ENCODE assay signal across 8 cellular contexts in the genomic region with DNA sequence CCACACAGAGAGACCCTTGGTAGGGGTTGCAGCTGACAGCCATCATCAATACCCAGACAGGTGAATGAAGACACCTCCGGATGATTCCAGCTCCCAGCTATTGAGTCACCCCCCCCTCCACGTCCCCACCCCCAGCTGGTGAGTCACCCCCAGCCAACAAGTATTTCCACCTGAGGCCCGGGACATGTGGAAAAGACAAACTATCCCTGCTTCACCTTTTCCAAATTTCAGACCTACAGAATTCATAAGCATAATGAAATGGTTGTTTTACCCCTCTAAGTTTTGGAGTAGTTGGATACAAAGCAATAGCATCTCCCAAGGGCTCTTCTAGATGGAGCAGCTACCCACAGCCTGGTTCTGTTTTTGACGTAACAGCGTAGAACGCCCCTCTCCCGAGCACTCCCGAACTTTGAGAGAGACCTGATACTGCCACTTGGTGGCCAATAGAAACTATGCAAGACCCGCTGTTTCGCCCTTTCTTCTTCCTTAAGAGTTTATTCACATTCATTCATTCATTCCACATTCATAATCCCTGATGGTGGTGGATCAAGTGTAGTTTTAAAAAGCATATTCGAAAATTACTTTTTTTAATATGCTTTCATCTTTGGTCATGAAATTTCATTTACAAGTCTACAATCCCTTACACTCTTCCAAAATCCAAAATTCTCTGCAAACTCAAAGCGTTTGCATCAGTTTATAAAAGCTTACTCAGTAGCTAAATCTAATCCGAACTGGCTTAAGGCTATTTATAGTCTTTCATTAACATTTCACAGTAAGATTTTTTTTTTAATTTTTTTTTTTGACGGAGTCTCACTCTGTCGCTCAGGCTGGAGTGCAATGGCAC. TPM values are rescaled to one million over a fixed set of nuclear protein-coding genes. Genes with fewer than 3 reads are reported as not detected.
DNase-seq lines count a peak whose midpoint lies in the region; ATAC-seq and TF ChIP-seq lines count a peak whose summit lies in the region.

No MANE protein-coding gene starts in this region.

- H3K4me3 Mint-ChIP-seq in activated T-helper 17 cell treated with anti-CD3 and anti-CD28 coated beads, Interleukin-2, amount 50 U/mL, for 72 hours: no peak overlapping the region

- no peak overlapping the region for H3K27ac Mint-ChIP-seq in activated T-helper 17 cell treated with anti-CD3 and anti-CD28 coated beads, Interleukin-2, amount 50 U/mL, for 72 hours

- TF ChIP-seq CTCF in RWPE1 (conservative IDR thresholded peaks at IDR 0.05; ENCODE audit: low read depth) (no peak; the same call in none of the 2 replicates), choroid plexus epithelial cell (conservative IDR thresholded peaks at IDR 0.05; ENCODE audit: low read depth, low read length) (peak; percentile 61)

- H3K27me3 Mint-ChIP-seq in activated T-helper 17 cell treated with anti-CD3 and anti-CD28 coated beads, Interleukin-2, amount 50 U/mL, for 72 hours: no peaks in the 10 kb centered on the region

- DNase-seq in DMS 273 (lab: John Stamatoyannopoulos, UW; ENCODE audit: unreplicated experiment) (peak; percentile 88), RWPE1 (ENCODE audit: low spot score) (peak; percentile 96), choroid plexus epithelial cell (ENCODE audit: low read depth) (peak; percentile 47), myocyte (ENCODE audit: low read depth) (peak; percentile 46), SHP77 treated with DMSO at 0.1 percent for 48 hours (lab: John Stamatoyannopoulos, UW) (no peak)
- no peak for DNase-seq in stimulated activated naive CD4-positive, alpha-beta T cell treated with Interleukin-2 at 50 U/mL for 16 hours (lab: John Stamatoyannopoulos, UW)

- peaks cover 9% of the 10 kb centered on the region for H3K4me1 Mint-ChIP-seq in activated T-helper 17 cell treated with anti-CD3 and anti-CD28 coated beads, Interleukin-2, amount 50 U/mL, for 72 hours

- no peak overlapping the region for H3K4me3 ChIP-seq in choroid plexus epithelial cell (ENCODE audit: low read depth, low read length)

- H3K36me3 Mint-ChIP-seq in activated T-helper 17 cell treated with anti-CD3 and anti-CD28 coated beads, Interleukin-2, amount 50 U/mL, for 72 hours (ENCODE audit: low read depth): no peaks in the 10 kb centered on the region

- POLR2A ChIA-PET in RWPE1 (lab: Yijun Ruan, JAX; ENCODE audit: low non-redundant PET): interaction anchor here (0.6 kb wide), 2 partner anchors 28 to 171 kb away, joined by 3 to 9 read pairs; no protein-coding TSS in a partner anchor

- H3K9me3 Mint-ChIP-seq in activated T-helper 17 cell treated with anti-CD3 and anti-CD28 coated beads, Interleukin-2, amount 50 U/mL, for 72 hours: no peaks in the 10 kb centered on the region

- ATAC-seq in activated T-helper 17 cell treated with anti-CD3 and anti-CD28 coated beads, Interleukin-2, amount 50 U/mL, for 72 hours (replicated peaks): no peak

- CTCF ChIA-PET in RWPE1 (lab: Yijun Ruan, JAX): interaction anchor here (0.6 to 1.8 kb wide), 16 partner anchors 8 to 141 kb away, joined by 3 to 5 read pairs (median 3); no protein-coding TSS in a partner anchor

- TF ChIP-seq EP300 in Ishikawa (IDR thresholded peaks at IDR 0.05; ENCODE audit: borderline replicate concordance): no peak

- TF ChIP-seq RAD21 in Ishikawa (IDR thresholded peaks at IDR 0.05; ENCODE audit: low read depth): peak; percentile 62

- no peak overlapping the region for H3K27ac ChIP-seq in RWPE1

TF ChIP-seq in Ishikawa, 13 proteins besides CTCF, POLR2A, EP300 and RAD21:
- TF ChIP-seq, protein P1, sequence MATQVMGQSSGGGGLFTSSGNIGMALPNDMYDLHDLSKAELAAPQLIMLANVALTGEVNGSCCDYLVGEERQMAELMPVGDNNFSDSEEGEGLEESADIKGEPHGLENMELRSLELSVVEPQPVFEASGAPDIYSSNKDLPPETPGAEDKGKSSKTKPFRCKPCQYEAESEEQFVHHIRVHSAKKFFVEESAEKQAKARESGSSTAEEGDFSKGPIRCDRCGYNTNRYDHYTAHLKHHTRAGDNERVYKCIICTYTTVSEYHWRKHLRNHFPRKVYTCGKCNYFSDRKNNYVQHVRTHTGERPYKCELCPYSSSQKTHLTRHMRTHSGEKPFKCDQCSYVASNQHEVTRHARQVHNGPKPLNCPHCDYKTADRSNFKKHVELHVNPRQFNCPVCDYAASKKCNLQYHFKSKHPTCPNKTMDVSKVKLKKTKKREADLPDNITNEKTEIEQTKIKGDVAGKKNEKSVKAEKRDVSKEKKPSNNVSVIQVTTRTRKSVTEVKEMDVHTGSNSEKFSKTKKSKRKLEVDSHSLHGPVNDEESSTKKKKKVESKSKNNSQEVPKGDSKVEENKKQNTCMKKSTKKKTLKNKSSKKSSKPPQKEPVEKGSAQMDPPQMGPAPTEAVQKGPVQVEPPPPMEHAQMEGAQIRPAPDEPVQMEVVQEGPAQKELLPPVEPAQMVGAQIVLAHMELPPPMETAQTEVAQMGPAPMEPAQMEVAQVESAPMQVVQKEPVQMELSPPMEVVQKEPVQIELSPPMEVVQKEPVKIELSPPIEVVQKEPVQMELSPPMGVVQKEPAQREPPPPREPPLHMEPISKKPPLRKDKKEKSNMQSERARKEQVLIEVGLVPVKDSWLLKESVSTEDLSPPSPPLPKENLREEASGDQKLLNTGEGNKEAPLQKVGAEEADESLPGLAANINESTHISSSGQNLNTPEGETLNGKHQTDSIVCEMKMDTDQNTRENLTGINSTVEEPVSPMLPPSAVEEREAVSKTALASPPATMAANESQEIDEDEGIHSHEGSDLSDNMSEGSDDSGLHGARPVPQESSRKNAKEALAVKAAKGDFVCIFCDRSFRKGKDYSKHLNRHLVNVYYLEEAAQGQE (IDR thresholded peaks at IDR 0.05; ENCODE audit: low read depth): no peak
- TF ChIP-seq TAF1 (IDR thresholded peaks at IDR 0.05; ENCODE audit: low read depth) (no peak), TCF12 (IDR thresholded peaks at IDR 0.05; ENCODE audit: low read depth) (no peak), ZBTB7A (IDR thresholded peaks at IDR 0.05; ENCODE audit: low read depth) (no peak), CREB1 (IDR thresholded peaks at IDR 0.05; ENCODE audit: low read depth) (no peak), TEAD4 (IDR thresholded peaks at IDR 0.05) (no peak), FOXM1 (IDR thresholded peaks at IDR 0.05; ENCODE audit: borderline replicate concordance, low read depth) (no peak), EGR1 (IDR thresholded peaks at IDR 0.05) (no peak)
- TF ChIP-seq, protein P2, sequence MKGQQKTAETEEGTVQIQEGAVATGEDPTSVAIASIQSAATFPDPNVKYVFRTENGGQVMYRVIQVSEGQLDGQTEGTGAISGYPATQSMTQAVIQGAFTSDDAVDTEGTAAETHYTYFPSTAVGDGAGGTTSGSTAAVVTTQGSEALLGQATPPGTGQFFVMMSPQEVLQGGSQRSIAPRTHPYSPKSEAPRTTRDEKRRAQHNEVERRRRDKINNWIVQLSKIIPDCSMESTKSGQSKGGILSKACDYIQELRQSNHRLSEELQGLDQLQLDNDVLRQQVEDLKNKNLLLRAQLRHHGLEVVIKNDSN (IDR thresholded peaks at IDR 0.05): no peak
TF ChIP-seq in Ishikawa: peak in this region for 0.

RNA-seq across cellular contexts. Expression of a gene that starts 15.1 kb away (rescaled TPM):
- 0.03 TPM in 1 of 2 replicates, not detected in the other for total RNA-seq in myocyte
- polyA plus RNA-seq in myocyte (2012): not detected
- total RNA-seq in activated T-helper 17 cell treated with anti-CD3 and anti-CD28 coated beads, Interleukin-2, amount 50 U/mL, for 72 hours: 10 to 100 TPM; 77.2 to 79.5 TPM

RNA-seq across cellular contexts. Expression of a gene that starts 42.2 kb away (rescaled TPM):
- total RNA-seq in myocyte: 6.1 and 6.7 TPM in 2 replicates
- polyA plus RNA-seq in myocyte (2012): 4.1 TPM
- 10 to 100 TPM in 1 of 2 donors, 1 to 10 TPM in 1; 9.9 to 10.4 TPM for total RNA-seq in activated T-helper 17 cell treated with anti-CD3 and anti-CD28 coated beads, Interleukin-2, amount 50 U/mL, for 72 hours

Comparison
In these comparisons a context has a peak if more than half of its experiments do, and no peak if none do; other contexts are left out.
1. DNase-seq: peak in DMS 273 (single experiment), RWPE1 (single experiment), choroid plexus epithelial cell (single experiment) and myocyte (single experiment); none in stimulated activated naive CD4-positive, alpha-beta T cell treated with Interleukin-2 at 50 U/mL for 16 hours (single experiment) and SHP77 treated with DMSO at 0.1 percent for 48 hours (single experiment).
2. RNA of a gene that starts 15.1 kb away (total RNA-seq): 77.2 to 79.5 TPM in activated T-helper 17 cell treated with anti-CD3 and anti-CD28 coated beads, Interleukin-2, amount 50 U/mL, for 72 hours; 0.03 TPM in myocyte; every median in the first group is over 10 times any median in the second.